ENCODE assay signal across 19 cellular contexts in the genomic region with DNA sequence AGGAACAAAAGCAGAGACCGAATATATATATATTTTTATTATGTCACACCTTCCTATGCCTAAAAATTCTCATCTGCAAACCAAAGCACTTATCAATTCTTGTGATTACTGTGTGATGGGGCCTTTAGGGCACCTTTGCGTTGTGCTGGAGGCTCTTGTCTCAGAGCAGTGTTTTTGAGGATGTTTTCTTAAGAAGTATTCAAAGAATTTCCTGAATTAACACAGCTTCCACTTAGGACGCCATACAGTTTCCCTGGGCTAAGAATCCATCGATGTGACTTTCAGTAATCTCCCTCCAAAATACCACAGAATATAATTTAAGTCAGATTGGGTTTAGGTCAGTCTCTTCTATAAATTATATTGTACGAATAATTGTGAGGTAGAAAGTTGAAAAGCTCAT. TPM values are rescaled to one million over a fixed set of nuclear protein-coding genes. Genes with fewer than 3 reads are reported as not detected.
A peak's percentile ranks its signal among the peaks of the same experiment; 100 is the strongest.
DNase-seq lines count a peak whose midpoint lies in the region; ATAC-seq and TF ChIP-seq lines count a peak whose summit lies in the region.
"Had no signal": no experiment of that assay in that cellular context is flagged by ENCODE, and none has a peak within 500 bp of the region (broad histone marks: within the 10 kb centered on the region; RNA-seq: fewer than 3 reads in every experiment).

No MANE protein-coding gene starts in this region.

- peak overlapping the region; percentile 71 for H3K27ac Mint-ChIP-seq in activated naive CD4-positive, alpha-beta T cell treated with anti-CD3 and anti-CD28 coated beads, Interleukin-2, amount 50 U/mL, for 24 hours
- no peak overlapping the region for H3K27ac Mint-ChIP-seq in activated naive CD4-positive, alpha-beta T cell treated with anti-CD3 and anti-CD28 coated beads, Interleukin-2, amount 50 U/mL, for 72 hours
- H3K27ac Mint-ChIP-seq in activated naive CD8-positive, alpha-beta T cell treated with anti-CD3 and anti-CD28 coated beads, Interleukin-2, amount 50 U/mL, for 24 hours, result peak overlapping the region; percentile 37
- no peak overlapping the region for H3K27ac Mint-ChIP-seq in HFFc6
- H3K27ac Mint-ChIP-seq: CD14-positive monocyte had no signal

- peaks cover 7% of the 10 kb centered on the region for H3K79me1 ChIP-seq in trophoblast cell (ENCODE audit: low read length)

- no peak overlapping the region for H4K12ac ChIP-seq in trophoblast cell (ENCODE audit: low read depth, low read length)

- no peak overlapping the region for H3K18ac ChIP-seq in trophoblast cell (ENCODE audit: low read length)

- no peaks in the 10 kb centered on the region for H3K36me3 Mint-ChIP-seq in activated naive CD4-positive, alpha-beta T cell treated with anti-CD3 and anti-CD28 coated beads, Interleukin-2, amount 50 U/mL, for 24 hours
- H3K36me3 Mint-ChIP-seq in activated naive CD4-positive, alpha-beta T cell treated with anti-CD3 and anti-CD28 coated beads, Interleukin-2, amount 50 U/mL, for 72 hours, result no peaks in the 10 kb centered on the region
- H3K36me3 Mint-ChIP-seq in activated naive CD8-positive, alpha-beta T cell treated with anti-CD3 and anti-CD28 coated beads, Interleukin-2, amount 50 U/mL, for 24 hours (ENCODE audit: low read depth), result no peaks in the 10 kb centered on the region
- H3K36me3 Mint-ChIP-seq in HFFc6 (ENCODE audit: low read depth), result no peaks in the 10 kb centered on the region
- H3K36me3 Mint-ChIP-seq: CD14-positive monocyte had no signal

- ATAC-seq in activated naive CD4-positive, alpha-beta T cell treated with anti-CD3 and anti-CD28 coated beads, Interleukin-2, amount 50 U/mL, for 72 hours, result no peak
- ATAC-seq in activated naive CD8-positive, alpha-beta T cell treated with anti-CD3 and anti-CD28 coated beads, Interleukin-2, amount 50 U/mL, for 24 hours, result no peak

- no peak overlapping the region for H2AK5ac ChIP-seq in trophoblast cell (ENCODE audit: low read length)

- H3K27ac ChIP-seq in trophoblast cell (ENCODE audit: low read depth, low read length), result peak overlapping the region; percentile 52
- H3K27ac ChIP-seq: Peyer's patch had no signal

- no peak overlapping the region for H4K8ac ChIP-seq in trophoblast cell (ENCODE audit: low read depth, low read length)

- H3K4me1 Mint-ChIP-seq in activated naive CD4-positive, alpha-beta T cell treated with anti-CD3 and anti-CD28 coated beads, Interleukin-2, amount 50 U/mL, for 24 hours, result peaks cover 12% of the 10 kb centered on the region
- peaks cover 5% of the 10 kb centered on the region for H3K4me1 Mint-ChIP-seq in activated naive CD8-positive, alpha-beta T cell treated with anti-CD3 and anti-CD28 coated beads, Interleukin-2, amount 50 U/mL, for 24 hours
- H3K4me1 Mint-ChIP-seq in HFFc6 (ENCODE audit: low read depth), result peaks cover 11% of the 10 kb centered on the region

- peaks cover 4 to 7% of the 10 kb centered on the region in 2 experiments for H3K4me1 ChIP-seq in trophoblast cell (ENCODE audit: control insufficient read depth in 1 of 2, insufficient read depth in 2 of 2, low read length in 2 of 2)

- no peak overlapping the region for H2BK120ac ChIP-seq in trophoblast cell (ENCODE audit: insufficient read depth, low read length, poor library complexity)

- no peak overlapping the region for H2AFZ ChIP-seq in trophoblast cell (ENCODE audit: insufficient read depth, low read length, poor library complexity)

- no peaks in the 10 kb centered on the region for H3K27me3 Mint-ChIP-seq in activated naive CD4-positive, alpha-beta T cell treated with anti-CD3 and anti-CD28 coated beads, Interleukin-2, amount 50 U/mL, for 24 hours
- no peaks in the 10 kb centered on the region for H3K27me3 Mint-ChIP-seq in activated naive CD8-positive, alpha-beta T cell treated with anti-CD3 and anti-CD28 coated beads, Interleukin-2, amount 50 U/mL, for 24 hours
- no peaks in the 10 kb centered on the region; the same call in 1 of the 2 replicates for H3K27me3 Mint-ChIP-seq in HFFc6 (ENCODE audit: insufficient read depth)

- H3K9me3 Mint-ChIP-seq in activated naive CD4-positive, alpha-beta T cell treated with anti-CD3 and anti-CD28 coated beads, Interleukin-2, amount 50 U/mL, for 24 hours, result no peaks in the 10 kb centered on the region
- H3K9me3 Mint-ChIP-seq in activated naive CD4-positive, alpha-beta T cell treated with anti-CD3 and anti-CD28 coated beads, Interleukin-2, amount 50 U/mL, for 72 hours, result no peaks in the 10 kb centered on the region
- no peaks in the 10 kb centered on the region for H3K9me3 Mint-ChIP-seq in activated naive CD8-positive, alpha-beta T cell treated with anti-CD3 and anti-CD28 coated beads, Interleukin-2, amount 50 U/mL, for 24 hours
- no peaks in the 10 kb centered on the region for H3K9me3 Mint-ChIP-seq in HFFc6
- H3K9me3 Mint-ChIP-seq: CD14-positive monocyte had no signal

- H3K4me3 Mint-ChIP-seq in activated naive CD4-positive, alpha-beta T cell treated with anti-CD3 and anti-CD28 coated beads, Interleukin-2, amount 50 U/mL, for 24 hours, result no peak overlapping the region
- no peak overlapping the region for H3K4me3 Mint-ChIP-seq in activated naive CD8-positive, alpha-beta T cell treated with anti-CD3 and anti-CD28 coated beads, Interleukin-2, amount 50 U/mL, for 24 hours
- no peak overlapping the region for H3K4me3 Mint-ChIP-seq in HFFc6
- H3K4me3 Mint-ChIP-seq: CD14-positive monocyte had no signal

- no peak overlapping the region for H3K4me3 ChIP-seq in fibroblast of pulmonary artery (replicated peaks; ENCODE audit: low read depth, low read length)
- no peak overlapping the region for H3K4me3 ChIP-seq in trophoblast cell (ENCODE audit: low read depth, low read length)
- H3K4me3 ChIP-seq: Peyer's patch had no signal

- no peak for DNase-seq in activated naive CD4-positive, alpha-beta T cell treated with anti-CD3 and anti-CD28 coated beads, Interleukin-2, amount 50 U/mL, for 72 hours (ENCODE audit: low spot score in 2 of 2)
- DNase-seq in activated naive CD8-positive, alpha-beta T cell treated with anti-CD3 and anti-CD28 coated beads, Interleukin-2, amount 50 U/mL, for 24 hours, result no peak
- DNase-seq in fibroblast of pulmonary artery (ENCODE audit: low read depth) (peak; percentile 42), trophoblast cell (no peak), HFFc6 (no peak), cortex of kidney (lab: John Stamatoyannopoulos, UW) (no peak)
- DNase-seq in effector CD4-positive, alpha-beta T cell, result no peak
- DNase-seq: DMS79 treated with DMSO at 0.1 percent for 48 hours, GOT3, Karpas-422, MM.1S, NCI-H1105 treated with DMSO at 0.1 percent for 48 hours, NCI-H187 treated with DMSO at 0.1 percent for 48 hours, NCI-H2171 treated with DMSO at 0.1 percent for 48 hours, NCI-H82, Peyer's patch, Right ventricle myocardium superior had no signal

- no peak overlapping the region for H3K9ac ChIP-seq in trophoblast cell (ENCODE audit: low read length)

- no peak overlapping the region for H2BK5ac ChIP-seq in trophoblast cell (ENCODE audit: low read depth, low read length, poor library complexity)

- no peak overlapping the region for H3K4me2 ChIP-seq in trophoblast cell (ENCODE audit: low read length)

- H3K36me3 ChIP-seq in trophoblast cell (ENCODE audit: control insufficient read depth in 1 of 2, insufficient read depth in 2 of 2, low read length in 2 of 2), result no peaks in the 10 kb centered on the region
- H3K36me3 ChIP-seq: Peyer's patch had no signal

- no peaks in the 10 kb centered on the region for H3K9me3 ChIP-seq in trophoblast cell (ENCODE audit: insufficient read depth, low read depth, low read length)
- H3K9me3 ChIP-seq: Peyer's patch had no signal

- no peak overlapping the region for H4K91ac ChIP-seq in trophoblast cell (ENCODE audit: low read depth, low read length)

- no peak overlapping the region for H2BK12ac ChIP-seq in trophoblast cell (ENCODE audit: low read length)

- H3K14ac ChIP-seq in trophoblast cell (ENCODE audit: low read length), result no peak overlapping the region

- WGBS in trophoblast cell (ENCODE audit: extremely low coverage, insufficient coverage, insufficient read length), result no CpG with 5 or more reads among the region's 5 CpGs

- H3K27me3 ChIP-seq in trophoblast cell (ENCODE audit: insufficient read depth, low read length), result no peaks in the 10 kb centered on the region
- H3K27me3 ChIP-seq: Peyer's patch had no signal

- no peak overlapping the region for H3K4ac ChIP-seq in trophoblast cell (ENCODE audit: low read depth, low read length)

- H3K23ac ChIP-seq in trophoblast cell (ENCODE audit: low read length), result no peak overlapping the region

- H3K79me2 ChIP-seq in trophoblast cell (ENCODE audit: control insufficient read depth, insufficient read depth, low read length, poor library complexity), result no peaks in the 10 kb centered on the region

- TF ChIP-seq CTCF in fibroblast of pulmonary artery (IDR thresholded peaks at IDR 0.05; ENCODE audit: low read length, missing control alignments), result no peak
- no peak for TF ChIP-seq CTCF in HFFc6 (IDR thresholded peaks at IDR 0.05)

RNA-seq across cellular contexts. Expression of gene HIF1A, which starts 22.0 kb away (rescaled TPM):
- 100 to 1,000 TPM; 165 to 170 TPM for total RNA-seq in activated naive CD4-positive, alpha-beta T cell treated with anti-CD3 and anti-CD28 coated beads, Interleukin-2, amount 50 U/mL, for 72 hours
- polyA plus RNA-seq in trophoblast cell (2013), result 429 and 461 TPM in 2 replicates
- total RNA-seq in HFFc6 (2021; fragmentation: NEBNext Ultra II Directional; extraction: Animal tissue kit (Norgen Biotek cat#: 25700)), result 100 to 1,000 TPM; 217 to 265 (median 233) TPM

Comparison
In these comparisons a context has a peak if more than half of its experiments do, and no peak if none do; other contexts are left out.
1. H3K27ac Mint-ChIP-seq: peak in activated naive CD4-positive, alpha-beta T cell treated with anti-CD3 and anti-CD28 coated beads, Interleukin-2, amount 50 U/mL, for 24 hours (single experiment) and activated naive CD8-positive, alpha-beta T cell treated with anti-CD3 and anti-CD28 coated beads, Interleukin-2, amount 50 U/mL, for 24 hours (single experiment); none in activated naive CD4-positive, alpha-beta T cell treated with anti-CD3 and anti-CD28 coated beads, Interleukin-2, amount 50 U/mL, for 72 hours (0 of 2) and HFFc6 (single experiment).